ENCODE assay signal across 13 cellular contexts in the genomic region with DNA sequence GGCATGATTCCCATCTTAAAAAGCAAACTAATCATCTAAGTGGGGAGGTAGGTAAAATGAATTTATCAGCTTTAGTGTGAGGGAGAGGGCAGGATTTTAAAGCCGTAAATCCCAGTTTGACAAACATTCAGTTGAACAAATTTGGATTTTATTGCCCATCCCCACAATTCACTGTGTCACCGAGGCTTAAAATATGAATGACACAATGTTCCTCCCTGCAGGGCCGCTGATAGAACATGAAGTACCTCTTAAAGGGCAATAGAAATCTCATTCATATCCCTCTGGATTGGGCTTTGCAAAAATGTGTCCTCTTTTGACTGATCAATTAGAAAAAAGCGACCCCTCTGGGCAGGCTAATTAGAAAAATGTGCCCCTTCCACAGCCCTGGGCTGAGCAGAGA. TPM values are rescaled to one million over a fixed set of nuclear protein-coding genes. Genes with fewer than 3 reads are reported as not detected.
A peak's percentile ranks its signal among the peaks of the same experiment; 100 is the strongest.
DNase-seq lines count a peak whose midpoint lies in the region; ATAC-seq and TF ChIP-seq lines count a peak whose summit lies in the region.
"Had no signal": no experiment of that assay in that cellular context is flagged by ENCODE, and none has a peak within 500 bp of the region (broad histone marks: within the 10 kb centered on the region; RNA-seq: fewer than 3 reads in every experiment).

No MANE protein-coding gene starts in this region.

- H3K4me3 ChIP-seq in right atrium auricular region = no peak overlapping the region
- H3K4me3 ChIP-seq in trophoblast cell (ENCODE audit: low read depth, low read length) = no peak overlapping the region
- no peak overlapping the region for H3K4me3 ChIP-seq in foreskin fibroblast (ENCODE audit: low read depth in 1 of 2, low read length in 2 of 2)
- no peak overlapping the region for H3K4me3 ChIP-seq in hepatocyte
- H3K4me3 ChIP-seq: BLaER1 treated with 17β-estradiol and CSF1 and Interleukin-3, amounts not matched to agents 10 nM and 100 nM had no signal

- no peak overlapping the region for H3K27ac ChIP-seq in right atrium auricular region
- H3K27ac ChIP-seq in foreskin keratinocyte = peak overlapping the region; percentile 23
- H3K27ac ChIP-seq in trophoblast cell (ENCODE audit: low read depth, low read length) = no peak overlapping the region
- H3K27ac ChIP-seq in hepatocyte = no peak overlapping the region
- H3K27ac ChIP-seq: BLaER1 treated with 17β-estradiol and CSF1 and Interleukin-3, amounts not matched to agents 10 nM and 100 nM; HL-60 had no signal

- H4K20me1 ChIP-seq in hepatocyte (ENCODE audit: insufficient read depth, poor library complexity, severe bottlenecking) = no peaks in the 10 kb centered on the region
- H4K20me1 ChIP-seq: BLaER1 treated with 17β-estradiol and CSF1 and Interleukin-3, amounts not matched to agents 10 nM and 100 nM had no signal

- no peaks in the 10 kb centered on the region for H3K79me2 ChIP-seq in trophoblast cell (ENCODE audit: control insufficient read depth, insufficient read depth, low read length, poor library complexity)
- no peaks in the 10 kb centered on the region for H3K79me2 ChIP-seq in hepatocyte

- no peak overlapping the region for H3K14ac ChIP-seq in trophoblast cell (ENCODE audit: low read length)

- H3K9me3 ChIP-seq in right atrium auricular region = peaks cover 0 to 12% of the 10 kb centered on the region in 2 donors
- H3K9me3 ChIP-seq in trophoblast cell (ENCODE audit: insufficient read depth, low read depth, low read length) = no peaks in the 10 kb centered on the region
- no peaks in the 10 kb centered on the region for H3K9me3 ChIP-seq in hepatocyte (ENCODE audit: low read depth)

- no peak overlapping the region for H2BK120ac ChIP-seq in trophoblast cell (ENCODE audit: insufficient read depth, low read length, poor library complexity)

- H2AK5ac ChIP-seq in trophoblast cell (ENCODE audit: low read length) = no peak overlapping the region

- H3K36me3 ChIP-seq in right atrium auricular region (no peaks in the 10 kb centered on the region), trophoblast cell (ENCODE audit: control insufficient read depth in 1 of 2, insufficient read depth in 2 of 2, low read length in 2 of 2) (no peaks in the 10 kb centered on the region), hepatocyte (replicated peaks; ENCODE audit: insufficient read depth, low read depth) (no peaks in the 10 kb centered on the region)
- H3K36me3 ChIP-seq: BLaER1 treated with 17β-estradiol and CSF1 and Interleukin-3, amounts not matched to agents 10 nM and 100 nM had no signal

- H4K91ac ChIP-seq in trophoblast cell (ENCODE audit: low read depth, low read length) = no peak overlapping the region

- no peak overlapping the region for H2BK12ac ChIP-seq in trophoblast cell (ENCODE audit: low read length)

- H3K23ac ChIP-seq in trophoblast cell (ENCODE audit: low read length) = no peak overlapping the region

- H2AFZ ChIP-seq in trophoblast cell (ENCODE audit: insufficient read depth, low read length, poor library complexity) (no peak overlapping the region), hepatocyte (no peak overlapping the region)

- peak; percentile 74 for ATAC-seq in left ventricle myocardium superior
- peak; percentile 3 for ATAC-seq in foreskin keratinocyte
- ATAC-seq: CD8-positive, alpha-beta T cell had no signal

- no peak overlapping the region for H3K9ac ChIP-seq in trophoblast cell (ENCODE audit: low read length)
- H3K9ac ChIP-seq: BLaER1 treated with 17β-estradiol and CSF1 and Interleukin-3, amounts not matched to agents 10 nM and 100 nM had no signal

- H3K79me1 ChIP-seq in trophoblast cell (ENCODE audit: low read length) = no peaks in the 10 kb centered on the region

- H3K27me3 ChIP-seq in right atrium auricular region (no peaks in the 10 kb centered on the region), foreskin keratinocyte (no peaks in the 10 kb centered on the region), trophoblast cell (ENCODE audit: insufficient read depth, low read length) (no peaks in the 10 kb centered on the region), hepatocyte (no peaks in the 10 kb centered on the region)
- H3K27me3 ChIP-seq: BLaER1 treated with 17β-estradiol and CSF1 and Interleukin-3, amounts not matched to agents 10 nM and 100 nM had no signal

- H3K4me2 ChIP-seq in trophoblast cell (ENCODE audit: low read length) (no peak overlapping the region), hepatocyte (no peak overlapping the region)
- H3K4me2 ChIP-seq: BLaER1 treated with 17β-estradiol and CSF1 and Interleukin-3, amounts not matched to agents 10 nM and 100 nM had no signal

- H3K4me1 ChIP-seq in right atrium auricular region = no peaks in the 10 kb centered on the region
- peaks cover 30% of the 10 kb centered on the region for H3K4me1 ChIP-seq in foreskin keratinocyte
- no peaks in the 10 kb centered on the region for H3K4me1 ChIP-seq in trophoblast cell (ENCODE audit: control insufficient read depth in 1 of 2, insufficient read depth in 2 of 2, low read length in 2 of 2)
- no peaks in the 10 kb centered on the region for H3K4me1 ChIP-seq in hepatocyte (ENCODE audit: insufficient read depth)
- H3K4me1 ChIP-seq: BLaER1 treated with 17β-estradiol and CSF1 and Interleukin-3, amounts not matched to agents 10 nM and 100 nM had no signal

- H3K18ac ChIP-seq in trophoblast cell (ENCODE audit: low read length) = no peak overlapping the region

- no peaks in the 10 kb centered on the region for H3K9me2 ChIP-seq in hepatocyte (replicated peaks; ENCODE audit: insufficient read depth)

- H3K4ac ChIP-seq in trophoblast cell (ENCODE audit: low read depth, low read length) = no peak overlapping the region

- no peak overlapping the region for H4K12ac ChIP-seq in trophoblast cell (ENCODE audit: low read depth, low read length)

- no peak for TF ChIP-seq CTCF in right atrium auricular region (IDR thresholded peaks at IDR 0.05)
- no peak for TF ChIP-seq CTCF in foreskin keratinocyte (conservative IDR thresholded peaks at IDR 0.05)
- no peak for TF ChIP-seq CTCF in foreskin fibroblast (IDR thresholded peaks at IDR 0.05; ENCODE audit: low read depth, low read length)
- TF ChIP-seq CTCF in hepatocyte (IDR thresholded peaks at IDR 0.05; ENCODE audit: poor library complexity) = no peak

- H2BK5ac ChIP-seq in trophoblast cell (ENCODE audit: low read depth, low read length, poor library complexity) = peak overlapping the region; percentile 21

- WGBS in trophoblast cell (ENCODE audit: extremely low coverage, insufficient coverage, insufficient read length) = no CpG with 5 or more reads among the region's 4 CpGs
- WGBS in hepatocyte (ENCODE audit: low lambda C conversion rate, missing lambda C conversion rate) = 73% methylated on average over 4 of the region's 4 CpGs

- DNase-seq in left ventricle myocardium superior (no peak), right atrium auricular region (ENCODE audit: low spot score) (no peak), foreskin keratinocyte (no peak), trophoblast cell (no peak), foreskin fibroblast (no peak), hepatocyte (ENCODE audit: low spot score) (no peak)
- DNase-seq: Calu3; CD8-positive, alpha-beta T cell; GF-D8; H9 had no signal

- no peak overlapping the region for H4K8ac ChIP-seq in trophoblast cell (ENCODE audit: low read depth, low read length)

- intact Hi-C loops in left ventricle myocardium superior (cut with micrococcal nuclease) = no loop called here

RNA-seq across cellular contexts. Expression of gene SMAD1, which starts 45.5 kb away (rescaled TPM):
- total RNA-seq in left ventricle myocardium superior (12.5 TPM), right atrium auricular region (10 to 100 TPM; 12.5 to 13.9 TPM), foreskin keratinocyte (27.4 and 27.6 TPM in 2 replicates), hepatocyte (21.2 and 24.1 TPM in 2 replicates)
- polyA plus RNA-seq in foreskin keratinocyte (4.4 and 5.3 TPM in 2 replicates), hepatocyte (10.5 and 18.1 TPM in 2 replicates)
- polyA plus RNA-seq in trophoblast cell (2013) = 11.9 and 12.9 TPM in 2 replicates
- total RNA-seq: B cell; CD8-positive, alpha-beta T cell had no signal
